In genomic region chr20:42113236-42113635, GRCh38 we compare ENCODE assay signal across 22 cellular contexts.
DNase-seq lines count a peak whose midpoint lies in the region; ATAC-seq and TF ChIP-seq lines count a peak whose summit lies in the region.
"Had no signal": no experiment of that assay in that cellular context is flagged by ENCODE, and none has a peak within 500 bp of the region (broad histone marks: within the 10 kb centered on the region; RNA-seq: fewer than 3 reads in every experiment).

No MANE protein-coding gene starts in this region.

- H3K4me3 Mint-ChIP-seq in H9 (no peak overlapping the region), type B pancreatic cell (no peak overlapping the region), Calu3 (ENCODE audit: low read depth, unreplicated experiment) (no peak overlapping the region)
- H3K4me3 Mint-ChIP-seq: B cell; CD4-positive, CD25-positive, alpha-beta regulatory T cell; CD8-positive, alpha-beta T cell; HFFc6 had no signal

- H3K36me3 Mint-ChIP-seq in H9 (ENCODE audit: insufficient read depth in 1 of 3, low read depth in 3 of 3) (no peaks in the 10 kb centered on the region), type B pancreatic cell (no peaks in the 10 kb centered on the region), Calu3 (ENCODE audit: insufficient read depth, unreplicated experiment) (no peaks in the 10 kb centered on the region)
- H3K36me3 Mint-ChIP-seq: CD4-positive, CD25-positive, alpha-beta regulatory T cell; CD8-positive, alpha-beta T cell had no signal

- BruUV-seq in Calu3 (replicated peaks; lab: Mats Ljungman, UMichigan) = no TSS peak

- H4K91ac ChIP-seq in H9 (ENCODE audit: insufficient read length, low read depth, low read length) = no peak overlapping the region

- H2BK5ac ChIP-seq in H9 (ENCODE audit: insufficient read length, low read length) = no peak overlapping the region

- no peak overlapping the region for H3K4me2 ChIP-seq in H9 (ENCODE audit: insufficient read depth, insufficient read length, low read length)
- H3K4me2 ChIP-seq: BLaER1 had no signal

- H3K23ac ChIP-seq in H9 (ENCODE audit: insufficient read length, low read depth, low read length) = no peak overlapping the region

- H3K4me1 ChIP-seq in H9 (ENCODE audit: insufficient read depth, low read length) = no peaks in the 10 kb centered on the region
- H3K4me1 ChIP-seq: Caco-2, HAP-1 had no signal

- H3K4me3 ChIP-seq in WERI-Rb-1 (ENCODE audit: low read depth, low read length) = no peak overlapping the region
- H3K4me3 ChIP-seq in dorsolateral prefrontal cortex = no peak overlapping the region
- H3K4me3 ChIP-seq: BLaER1, GM12878, GM23248, HAP-1 had no signal

- H4K20me1 ChIP-seq in H9 (ENCODE audit: control insufficient read depth, insufficient read depth, insufficient read length) = no peaks in the 10 kb centered on the region
- H4K20me1 ChIP-seq: BLaER1 had no signal

- H2BK12ac ChIP-seq in H9 (ENCODE audit: insufficient read length, low read depth, low read length) = no peak overlapping the region

- H3K27me3 ChIP-seq in H9 (ENCODE audit: insufficient read depth, low read length) (no peaks in the 10 kb centered on the region), WERI-Rb-1 (ENCODE audit: insufficient read depth, low read depth, severe bottlenecking) (no peaks in the 10 kb centered on the region), dorsolateral prefrontal cortex (no peaks in the 10 kb centered on the region)
- H3K27me3 ChIP-seq: BLaER1 had no signal

- no peak overlapping the region for H4K8ac ChIP-seq in H9 (replicated peaks; ENCODE audit: insufficient read length, low read depth, low read length)

- H3K4me1 Mint-ChIP-seq in H9 = peaks cover 12 to 14% of the 10 kb centered on the region in 2 experiments
- peaks cover 17% of the 10 kb centered on the region for H3K4me1 Mint-ChIP-seq in type B pancreatic cell (ENCODE audit: unreplicated experiment)
- no peaks in the 10 kb centered on the region for H3K4me1 Mint-ChIP-seq in Calu3 (ENCODE audit: low read depth, unreplicated experiment)
- H3K4me1 Mint-ChIP-seq: B cell; CD4-positive, CD25-positive, alpha-beta regulatory T cell had no signal

- TF ChIP-seq CTCF in H9 (conservative IDR thresholded peaks at IDR 0.05) = no peak
- no peak for TF ChIP-seq CTCF in WERI-Rb-1 (IDR thresholded peaks at IDR 0.05; ENCODE audit: low read depth, low read length)
- TF ChIP-seq CTCF in type B pancreatic cell (conservative IDR thresholded peaks at IDR 0.05) = no peak
- TF ChIP-seq CTCF in Calu3 (IDR thresholded peaks at IDR 0.05; ENCODE audit: unreplicated experiment) = no peak
- no peak for TF ChIP-seq CTCF in dorsolateral prefrontal cortex (IDR thresholded peaks at IDR 0.05 in 54 of 56, conservative IDR thresholded peaks at IDR 0.05 in 2 of 56; ENCODE audit: low read depth in 1 of 56, partially characterized antibody in 56 of 56)

- ATAC-seq in HG03095 (IDR thresholded peaks at IDR 0.05; ENCODE audit: unreplicated experiment) = no peak
- ATAC-seq: CD8-positive, alpha-beta T cell; GM12878 had no signal

- no peaks in the 10 kb centered on the region for H3K79me1 ChIP-seq in H9 (ENCODE audit: insufficient read depth, low read depth, low read length, poor library complexity, severe bottlenecking)

- DNase-seq in H9 = no peak
- DNase-seq in WERI-Rb-1 = no peak
- DNase-seq in mesenteric fat pad (ENCODE audit: low spot score) = peak; percentile 53
- no peak for DNase-seq in type B pancreatic cell (ENCODE audit: extremely low spot score, unreplicated experiment)
- DNase-seq in Calu3 = no peak
- DNase-seq in dorsolateral prefrontal cortex = no peak
- DNase-seq: Caco-2; CD4-positive, CD25-positive, alpha-beta regulatory T cell; CD8-positive, alpha-beta T cell; DMS 273 treated with DMSO at 0.1 percent for 48 hours; DMS79; EL; GDM1; GM23248; HFFc6 had no signal

- H2BK120ac ChIP-seq in H9 (ENCODE audit: low read depth, low read length, poor library complexity, severe bottlenecking) = no peak overlapping the region

- H3K79me2 ChIP-seq in H9 (ENCODE audit: insufficient read depth, low read length) = no peaks in the 10 kb centered on the region

- no peak overlapping the region for H3K18ac ChIP-seq in H9 (ENCODE audit: insufficient read length, low read depth, low read length)

- WGBS in H9 (ENCODE audit: extremely low coverage, insufficient read length, low lambda C conversion rate) = no CpG with 5 or more reads among the region's 8 CpGs

- H2BK20ac ChIP-seq in H9 (ENCODE audit: low read depth, low read length, poor library complexity, severe bottlenecking) = no peak overlapping the region

- no peak overlapping the region for H3K56ac ChIP-seq in H9 (ENCODE audit: insufficient read length, low read depth, low read length)

- no peak overlapping the region for H2AK5ac ChIP-seq in H9 (ENCODE audit: insufficient read length, low read length)

- no peak overlapping the region for H2BK15ac ChIP-seq in H9 (ENCODE audit: low read depth, low read length)

- no peak overlapping the region for H2AFZ ChIP-seq in H9 (ENCODE audit: low read length)
- H2AFZ ChIP-seq: GM23248 had no signal

- H3K9me3 ChIP-seq in H9 (ENCODE audit: control insufficient read depth, low read depth, low read length) = no peaks in the 10 kb centered on the region
- no peaks in the 10 kb centered on the region for H3K9me3 ChIP-seq in WERI-Rb-1 (ENCODE audit: severe bottlenecking)
- H3K9me3 ChIP-seq: BLaER1, Caco-2, HAP-1 had no signal

- H3K4ac ChIP-seq in H9 (ENCODE audit: low read depth, low read length) = no peak overlapping the region

- no peak overlapping the region for H4K5ac ChIP-seq in H9 (ENCODE audit: insufficient read length, low read depth, low read length)

- peak overlapping the region; percentile 24; the same call in 1 of the 2 replicates for H3K14ac ChIP-seq in H9 (ENCODE audit: insufficient read depth, low read length)

- CTCF ChIA-PET in Calu3 (lab: Charles Lee) = no interaction called here

- intact Hi-C loops in Calu3 (cut with micrococcal nuclease; ENCODE audit: unreplicated experiment) (no loop called here), dorsolateral prefrontal cortex (cut with DNase I) (no loop called here)

- H3K9ac ChIP-seq in H9 (ENCODE audit: extremely low read depth, insufficient read length, low read length) = no peak overlapping the region
- H3K9ac ChIP-seq: BLaER1, GM23248 had no signal

- H3K27me3 Mint-ChIP-seq in H9 (ENCODE audit: low read depth) (peaks cover under 1% of the 10 kb centered on the region; the same call in 1 of the 2 replicates), type B pancreatic cell (no peaks in the 10 kb centered on the region), Calu3 (ENCODE audit: unreplicated experiment) (peaks cover 13% of the 10 kb centered on the region)
- H3K27me3 Mint-ChIP-seq: B cell; CD4-positive, CD25-positive, alpha-beta regulatory T cell had no signal

- H3K9me3 Mint-ChIP-seq in H9 (peaks cover 0 to 3% of the 10 kb centered on the region in 2 experiments; a peak in 1 of 5 replicates), type B pancreatic cell (no peaks in the 10 kb centered on the region), Calu3 (ENCODE audit: low read depth, unreplicated experiment) (peaks cover 12% of the 10 kb centered on the region)
- H3K9me3 Mint-ChIP-seq: CD8-positive, alpha-beta T cell had no signal

- H3K27ac Mint-ChIP-seq in H9 = no peak overlapping the region
- peak overlapping the region; percentile 27 for H3K27ac Mint-ChIP-seq in type B pancreatic cell
- H3K27ac Mint-ChIP-seq in Calu3 (ENCODE audit: unreplicated experiment) = no peak overlapping the region
- H3K27ac Mint-ChIP-seq: B cell; CD4-positive, CD25-positive, alpha-beta regulatory T cell; CD8-positive, alpha-beta T cell; HFFc6 had no signal

- no peak overlapping the region for H3T11ph ChIP-seq in H9 (ENCODE audit: low read length)

- H3K23me2 ChIP-seq in H9 (ENCODE audit: insufficient read length, low read depth, low read length, poor library complexity, severe bottlenecking) = no peaks in the 10 kb centered on the region

- H3K27ac ChIP-seq in H9 (ENCODE audit: insufficient read length, low read depth, low read length) = no peak overlapping the region
- peak overlapping the region; percentile 58 for H3K27ac ChIP-seq in WERI-Rb-1
- H3K27ac ChIP-seq in dorsolateral prefrontal cortex = no peak overlapping the region
- H3K27ac ChIP-seq: 22Rv1, BLaER1, C4-2B, GM23248 had no signal

- no peaks in the 10 kb centered on the region for H3K36me3 ChIP-seq in WERI-Rb-1
- H3K36me3 ChIP-seq: BLaER1, HAP-1 had no signal
